ENCODE assay signal across 25 cellular contexts in genomic region chr7:2623698-2624014, GRCh38.
"Had no signal": no experiment of that assay in that cellular context is flagged by ENCODE, and none has a peak within 500 bp of the region (broad histone marks: within the 10 kb centered on the region; RNA-seq: fewer than 3 reads in every experiment).

No MANE protein-coding gene starts in this region.

- H3K27me3 Mint-ChIP-seq: activated naive CD8-positive, alpha-beta T cell had no signal

- H3K9me3 Mint-ChIP-seq: activated T-cell treated with anti-CD3 and anti-CD28 coated beads, Interleukin-2, amount 50 U/mL, for 4 hours; activated T-helper 2 cell treated with anti-CD3 and anti-CD28 coated beads, Interferon-gamma antibody, Interleukin-2, Interleukin-4, amounts not matched to agents 10 μg/mL and 5 μg/mL and 100 μg/mL, durations not matched to agents 14 hours and 24 hours and 36 hours; natural killer cell; WTC11 had no signal

- H3K36me3 ChIP-seq: adrenal gland, ascending aorta, heart right ventricle, lower lobe of right lung, neutrophil, ovary, right atrium auricular region, stomach, suprapubic skin, transverse colon, uterus had no signal

- H3K27ac Mint-ChIP-seq: activated naive CD8-positive, alpha-beta T cell; activated T-helper 2 cell treated with anti-CD3 and anti-CD28 coated beads, Interferon-gamma antibody, Interleukin-2, Interleukin-4, amounts not matched to agents 10 μg/mL and 5 μg/mL and 100 μg/mL, durations not matched to agents 14 hours and 24 hours and 36 hours; natural killer cell; WTC11 had no signal

- H3K36me3 Mint-ChIP-seq: activated naive CD8-positive, alpha-beta T cell; natural killer cell; WTC11 had no signal

- H3K27me3 ChIP-seq: adrenal gland, ascending aorta, heart right ventricle, neutrophil, ovary, right atrium auricular region, stomach, suprapubic skin, transverse colon, uterus had no signal

- H3K4me3 Mint-ChIP-seq: activated naive CD8-positive, alpha-beta T cell; activated T-cell treated with anti-CD3 and anti-CD28 coated beads, Interleukin-2, amount 50 U/mL, for 4 hours; natural killer cell; WTC11 had no signal

- H3K4me1 Mint-ChIP-seq: natural killer cell had no signal

- DNase-seq: activated CD8-positive, alpha-beta memory T cell treated with anti-CD3 and anti-CD28 coated beads for 24 hours; activated CD8-positive, alpha-beta memory T cell treated with anti-CD3 and anti-CD28 coated beads, Interleukin-2, amount 50 U/mL, for 4 hours; activated naive CD4-positive, alpha-beta T cell; activated T-cell treated with anti-CD3 and anti-CD28 coated beads, Interleukin-2, amount 50 U/mL, for 4 hours; effector CD4-positive, alpha-beta T cell; foreskin fibroblast; heart right ventricle; natural killer cell; ovary; psoas muscle; stimulated activated CD4-positive, alpha-beta T cell treated with anti-CD3 and anti-CD28 coated beads, Interleukin-1b, Interleukin-23, amount 100 ng/mL, for 48 hours; stomach; T-helper 1 cell had no signal

- H3K27ac ChIP-seq: ascending aorta, coronary artery, lower lobe of right lung, neutrophil, ovary, psoas muscle, right atrium auricular region, stomach, suprapubic skin, uterus had no signal

- H3K4me3 ChIP-seq: adrenal gland, ascending aorta, coronary artery, heart right ventricle, lower lobe of right lung, ovary, psoas muscle, right atrium auricular region, stomach, suprapubic skin, transverse colon, uterus had no signal

- ATAC-seq: activated T-cell treated with anti-CD3 and anti-CD28 coated beads, Interleukin-2, amount 50 U/mL, for 4 hours; natural killer cell; WTC11 had no signal

- H3K9me3 ChIP-seq: adrenal gland, ascending aorta, heart right ventricle, lower lobe of right lung, neutrophil, ovary, psoas muscle, right atrium auricular region, stomach, suprapubic skin, transverse colon, uterus had no signal
